Comparison of ENCODE assay signal across 8 cellular contexts in genomic region chr22:37639771-37640590, GRCh38. TPM values are rescaled to one million over a fixed set of nuclear protein-coding genes. Genes with fewer than 3 reads are reported as not detected.
DNase-seq lines count a peak whose midpoint lies in the region; ATAC-seq and TF ChIP-seq lines count a peak whose summit lies in the region.

No MANE protein-coding gene starts in this region.

- peak overlapping the region; percentile 88 for H3K4me3 Mint-ChIP-seq in activated CD4-positive, alpha-beta T cell treated with anti-CD3 and anti-CD28 coated beads for 36 hours
- H3K4me3 Mint-ChIP-seq in T-helper 17 cell (peak overlapping the region; percentile 99), progenitor cell of endocrine pancreas (ENCODE audit: low read depth) (peak overlapping the region; percentile 80)

- H3K27me3 Mint-ChIP-seq in activated CD4-positive, alpha-beta T cell treated with anti-CD3 and anti-CD28 coated beads for 36 hours: no peaks in the 10 kb centered on the region
- no peaks in the 10 kb centered on the region for H3K27me3 Mint-ChIP-seq in T-helper 17 cell
- no peaks in the 10 kb centered on the region for H3K27me3 Mint-ChIP-seq in progenitor cell of endocrine pancreas

- H3K36me3 Mint-ChIP-seq in activated CD4-positive, alpha-beta T cell treated with anti-CD3 and anti-CD28 coated beads for 36 hours (ENCODE audit: low read depth): peaks cover 23% of the 10 kb centered on the region
- H3K36me3 Mint-ChIP-seq in T-helper 17 cell (ENCODE audit: low read depth): peaks cover 8% of the 10 kb centered on the region
- peaks cover 2% of the 10 kb centered on the region for H3K36me3 Mint-ChIP-seq in progenitor cell of endocrine pancreas (ENCODE audit: insufficient read depth)

- peaks cover 66% of the 10 kb centered on the region for H3K4me1 Mint-ChIP-seq in activated CD4-positive, alpha-beta T cell treated with anti-CD3 and anti-CD28 coated beads for 36 hours
- H3K4me1 Mint-ChIP-seq in T-helper 17 cell: peaks cover 49% of the 10 kb centered on the region
- H3K4me1 Mint-ChIP-seq in progenitor cell of endocrine pancreas (ENCODE audit: low read depth): peaks cover 9% of the 10 kb centered on the region

- TF ChIP-seq CTCF in fibroblast of pulmonary artery (IDR thresholded peaks at IDR 0.05; ENCODE audit: low read length, missing control alignments): no peak
- no peak for TF ChIP-seq CTCF in progenitor cell of endocrine pancreas (IDR thresholded peaks at IDR 0.05; ENCODE audit: unreplicated experiment)

- ATAC-seq in activated CD4-positive, alpha-beta T cell treated with anti-CD3 and anti-CD28 coated beads for 36 hours: no peak
- ATAC-seq in T-helper 17 cell: peak; percentile 29
- no peak for ATAC-seq in HG03135 (IDR thresholded peaks at IDR 0.05; ENCODE audit: unreplicated experiment)

- CTCF ChIA-PET in activated CD4-positive, alpha-beta T cell treated with anti-CD3 and anti-CD28 coated beads for 36 hours (lab: Charles Lee): interaction anchor here (0.5 to 1.4 kb wide), 7 partner anchors 9 to 326 kb away, joined by 3 to 6 read pairs (median 4); no protein-coding TSS in a partner anchor

- peak; percentile 59 for DNase-seq in activated CD4-positive, alpha-beta T cell treated with anti-CD3 and anti-CD28 coated beads for 36 hours
- no peak for DNase-seq in activated CD4-positive, alpha-beta T cell treated with anti-CD3 and anti-CD28 coated beads, Interleukin-2, amount 50 U/mL, for 4 hours
- DNase-seq in T-helper 17 cell: no peak
- DNase-seq in fibroblast of pulmonary artery (ENCODE audit: low read depth): no peak
- DNase-seq in progenitor cell of endocrine pancreas (ENCODE audit: low spot score, unreplicated experiment): no peak
- no peak for DNase-seq in HUDEP-2 (lab: John Stamatoyannopoulos, UW; ENCODE audit: unreplicated experiment in 76 of 76)
- DNase-seq in activated CD8-positive, alpha-beta memory T cell treated with anti-CD3 and anti-CD28 coated beads, Interleukin-2, amount 50 U/mL, for 48 hours: no peak

- no peaks in the 10 kb centered on the region for H3K9me3 Mint-ChIP-seq in activated CD4-positive, alpha-beta T cell treated with anti-CD3 and anti-CD28 coated beads for 36 hours (ENCODE audit: low read depth)
- no peaks in the 10 kb centered on the region for H3K9me3 Mint-ChIP-seq in progenitor cell of endocrine pancreas (ENCODE audit: low read depth)

- H3K9me3 ChIP-seq in T-helper 17 cell (ENCODE audit: control insufficient read depth, low read length, poor library complexity, severe bottlenecking): no peaks in the 10 kb centered on the region

- intact Hi-C loops in activated CD4-positive, alpha-beta T cell treated with anti-CD3 and anti-CD28 coated beads for 36 hours (cut with DNase I, micrococcal nuclease): loop anchor here in 1 of 2 experiments (1.0 to 5.0 kb wide), 7 partner anchors 18 to 167 kb away; partner anchors contain the start of genes GCAT, GGA1, NOL12 and PDXP

- POLR2A ChIA-PET in activated CD4-positive, alpha-beta T cell treated with anti-CD3 and anti-CD28 coated beads for 36 hours (lab: Charles Lee): no interaction called here

- peak overlapping the region; percentile 97 for H3K27ac Mint-ChIP-seq in activated CD4-positive, alpha-beta T cell treated with anti-CD3 and anti-CD28 coated beads for 36 hours
- H3K27ac Mint-ChIP-seq in T-helper 17 cell (peak overlapping the region; percentile 87), progenitor cell of endocrine pancreas (no peak overlapping the region)

- peak overlapping the region; percentile 75 for H3K4me3 ChIP-seq in fibroblast of pulmonary artery (replicated peaks; ENCODE audit: low read depth, low read length)

RNA-seq across cellular contexts. Expression of gene SH3BP1, which starts 0.5 kb away (rescaled TPM):
- 10 to 100 TPM; 86.5 to 98.2 TPM for total RNA-seq in activated CD4-positive, alpha-beta T cell treated with anti-CD3 and anti-CD28 coated beads for 36 hours
- total RNA-seq in T-helper 17 cell (10 to 100 TPM; 79.7 to 97.5 TPM), progenitor cell of endocrine pancreas (25.4 and 27.4 TPM in 2 replicates)

RNA-seq across cellular contexts. Expression of gene PDXP, which starts 18.5 kb away (rescaled TPM):
- 10 to 100 TPM; 35.8 to 37.8 TPM for total RNA-seq in activated CD4-positive, alpha-beta T cell treated with anti-CD3 and anti-CD28 coated beads for 36 hours
- 1 to 10 TPM; 2.6 to 3.0 TPM for total RNA-seq in T-helper 17 cell
- 16.8 and 17.7 TPM in 2 replicates for total RNA-seq in progenitor cell of endocrine pancreas

RNA-seq across cellular contexts. Expression of gene GGA1, which starts 31.3 kb away (rescaled TPM):
- 10 to 100 TPM; 55.4 to 66.6 TPM for total RNA-seq in activated CD4-positive, alpha-beta T cell treated with anti-CD3 and anti-CD28 coated beads for 36 hours
- total RNA-seq in T-helper 17 cell: 10 to 100 TPM; 70.5 to 86.8 TPM
- 121 and 132 TPM in 2 replicates for total RNA-seq in progenitor cell of endocrine pancreas

RNA-seq across cellular contexts. Expression of gene LGALS1, which starts 35.5 kb away (rescaled TPM):
- 100 to 1,000 TPM; 522 to 663 TPM for total RNA-seq in activated CD4-positive, alpha-beta T cell treated with anti-CD3 and anti-CD28 coated beads for 36 hours
- total RNA-seq in T-helper 17 cell: 100 to 1,000 TPM; 152 to 154 TPM
- 0.81 TPM in 1 of 2 replicates, not detected in the other for total RNA-seq in progenitor cell of endocrine pancreas

RNA-seq across cellular contexts. Expression of gene NOL12, which starts 46.2 kb away (rescaled TPM):
- 10 to 100 TPM; 37.1 to 42.3 TPM for total RNA-seq in activated CD4-positive, alpha-beta T cell treated with anti-CD3 and anti-CD28 coated beads for 36 hours
- total RNA-seq in T-helper 17 cell: 10 to 100 TPM; 26.2 to 34.8 TPM
- total RNA-seq in progenitor cell of endocrine pancreas: 16.4 and 17.1 TPM in 2 replicates
